ENCODE assay signal across 19 cellular contexts in genomic region chr3:62527484-62527883, GRCh38.
DNase-seq lines count a peak whose midpoint lies in the region; ATAC-seq, FAIRE-seq and TF ChIP-seq lines count a peak whose summit lies in the region.
"Had no signal": no experiment of that assay in that cellular context is flagged by ENCODE, and none has a peak within 500 bp of the region (broad histone marks: within the 10 kb centered on the region; RNA-seq: fewer than 3 reads in every experiment).

No MANE protein-coding gene starts in this region.

- TF ChIP-seq CTCF in HFFc6 (IDR thresholded peaks at IDR 0.05) (no peak), astrocyte (IDR thresholded peaks at IDR 0.05; ENCODE audit: insufficient read depth, low read depth, low read length) (no peak), dorsolateral prefrontal cortex (IDR thresholded peaks at IDR 0.05 in 54 of 56, conservative IDR thresholded peaks at IDR 0.05 in 2 of 56; ENCODE audit: low read depth in 1 of 56, partially characterized antibody in 56 of 56) (no peak)

- H2AFZ ChIP-seq in astrocyte (ENCODE audit: low read depth, low read length) = no peak overlapping the region

- intact Hi-C loops in dorsolateral prefrontal cortex (cut with DNase I) = no loop called here

- H3K9me3 Mint-ChIP-seq in HFFc6 = no peaks in the 10 kb centered on the region
- H3K9me3 Mint-ChIP-seq in astrocyte (ENCODE audit: unreplicated experiment) = no peaks in the 10 kb centered on the region
- H3K9me3 Mint-ChIP-seq: IgD-negative memory B cell had no signal

- no peak for FAIRE-seq in astrocyte (lab: Jason Lieb, UNC)
- FAIRE-seq: G401.6, GM12891 had no signal

- H3K36me3 Mint-ChIP-seq in HFFc6 (ENCODE audit: low read depth) (no peaks in the 10 kb centered on the region), astrocyte (ENCODE audit: low read depth, unreplicated experiment) (no peaks in the 10 kb centered on the region)
- H3K36me3 Mint-ChIP-seq: CD4-positive, alpha-beta memory T cell; IgD-negative memory B cell had no signal

- H3K4me3 ChIP-seq in astrocyte (ENCODE audit: insufficient read depth, low read depth, low read length) (no peak overlapping the region), dorsolateral prefrontal cortex (no peak overlapping the region)

- ATAC-seq in GM21619 (IDR thresholded peaks at IDR 0.05; ENCODE audit: unreplicated experiment) (no peak), GM19467 (IDR thresholded peaks at IDR 0.05; ENCODE audit: unreplicated experiment) (no peak)

- H3K4me1 ChIP-seq in astrocyte (ENCODE audit: insufficient read depth, low read length) = no peaks in the 10 kb centered on the region

- H4K20me1 ChIP-seq in astrocyte (ENCODE audit: insufficient read depth, low read length) = no peaks in the 10 kb centered on the region

- no peak overlapping the region for H3K4me3 Mint-ChIP-seq in HFFc6
- no peak overlapping the region for H3K4me3 Mint-ChIP-seq in astrocyte (ENCODE audit: unreplicated experiment)
- H3K4me3 Mint-ChIP-seq: B cell; CD4-positive, alpha-beta memory T cell; IgD-negative memory B cell had no signal

- H3K27me3 ChIP-seq in astrocyte (ENCODE audit: insufficient read depth, low read length) = no peaks in the 10 kb centered on the region
- no peaks in the 10 kb centered on the region for H3K27me3 ChIP-seq in dorsolateral prefrontal cortex

- no peak overlapping the region for H3K9ac ChIP-seq in astrocyte (ENCODE audit: low read length)

- no peaks in the 10 kb centered on the region for H3K79me2 ChIP-seq in astrocyte (ENCODE audit: insufficient read depth, low read length)

- H3K27ac Mint-ChIP-seq in HFFc6 (no peak overlapping the region), astrocyte (ENCODE audit: unreplicated experiment) (no peak overlapping the region)
- H3K27ac Mint-ChIP-seq: B cell; CD4-positive, alpha-beta memory T cell; IgD-negative memory B cell had no signal

- no peak overlapping the region for H3K4me2 ChIP-seq in astrocyte (ENCODE audit: low read length)

- peaks cover 11% of the 10 kb centered on the region for H3K27me3 Mint-ChIP-seq in HFFc6 (ENCODE audit: insufficient read depth)
- peaks cover 9% of the 10 kb centered on the region for H3K27me3 Mint-ChIP-seq in astrocyte (ENCODE audit: low read depth, unreplicated experiment)
- H3K27me3 Mint-ChIP-seq: B cell, IgD-negative memory B cell had no signal

- no peaks in the 10 kb centered on the region for H3K36me3 ChIP-seq in astrocyte (ENCODE audit: insufficient read depth, low read length)

- no peaks in the 10 kb centered on the region for H3K9me3 ChIP-seq in astrocyte (ENCODE audit: insufficient read depth, low read depth, low read length)

- H3K4me1 Mint-ChIP-seq in HFFc6 (ENCODE audit: low read depth) = peaks cover 9% of the 10 kb centered on the region; the same call in 1 of the 2 replicates
- no peaks in the 10 kb centered on the region for H3K4me1 Mint-ChIP-seq in astrocyte (ENCODE audit: low read depth, unreplicated experiment)
- H3K4me1 Mint-ChIP-seq: B cell; CD4-positive, alpha-beta memory T cell had no signal

- DNase-seq in AG20443 (ENCODE audit: low spot score) = peak; percentile 11
- peak; percentile 15 for DNase-seq in HFFc6
- DNase-seq in astrocyte (ENCODE audit: low read depth) = peak; percentile 14
- DNase-seq in left kidney (ENCODE audit: low read depth, low spot score) = peak; percentile 18
- DNase-seq in stimulated activated CD4-positive, alpha-beta T cell treated with anti-CD3 and anti-CD28 coated beads, Interleukin-4, amount 100 ng/mL, for 1 hour = no peak
- no peak for DNase-seq in dorsolateral prefrontal cortex
- DNase-seq: 8988T; CD4-positive, alpha-beta memory T cell; DMS153; DMS79 treated with DMSO at 0.1 percent for 48 hours; EL; HCEC 1CT had no signal

- no peak overlapping the region for H3K27ac ChIP-seq in astrocyte (ENCODE audit: low read depth, low read length)
- H3K27ac ChIP-seq in dorsolateral prefrontal cortex = no peak overlapping the region
- H3K27ac ChIP-seq: C4-2B had no signal

Comparison
In these comparisons a context has a peak if more than half of its experiments do, and no peak if none do; other contexts are left out.
1. DNase-seq: peak in AG20443 (single experiment), HFFc6 (single experiment), astrocyte (single experiment) and left kidney (single experiment); none in stimulated activated CD4-positive, alpha-beta T cell treated with anti-CD3 and anti-CD28 coated beads, Interleukin-4, amount 100 ng/mL, for 1 hour (single experiment) and dorsolateral prefrontal cortex (0 of 10).